Comparison of ENCODE assay signal across 1 cellular context in genomic region chr11:65900125-65900898, GRCh38.
A peak's percentile ranks its signal among the peaks of the same experiment; 100 is the strongest.
TF ChIP-seq lines count a peak whose summit lies in the region.

FOSL1 (minus strand) TSS chr11:65900388; CDS start chr11:65900339, 49 bp downstream.

TF ChIP-seq in A549, 52 proteins besides CTCF, POLR2A, EP300 and RAD21 (continued from another document):
- TF ChIP-seq NPAS2 (CRISPR knock-in tag; IDR thresholded peaks at IDR 0.05; ENCODE audit: borderline replicate concordance) = no peak
- peak; percentile 22; the same call in 1 of the 3 replicates for TF ChIP-seq SMC3 (IDR thresholded peaks at IDR 0.05)
- peak; percentile 69; the same call in 1 of the 3 replicates for TF ChIP-seq BCL3 (IDR thresholded peaks at IDR 0.05)
- TF ChIP-seq POLR2AphosphoS2 (conservative IDR thresholded peaks at IDR 0.05; ENCODE audit: low read length) = no peak
- peak; percentile 50; the same call in 1 of the 2 replicates for TF ChIP-seq GATA3 (IDR thresholded peaks at IDR 0.05; ENCODE audit: borderline replicate concordance)
- TF ChIP-seq JUNB (IDR thresholded peaks at IDR 0.05) = no peak
- TF ChIP-seq KDM1A (IDR thresholded peaks at IDR 0.05; ENCODE audit: low read depth) = no peak
- peak; percentile 59; the same call in 1 of the 2 replicates for TF ChIP-seq ATOH8 (CRISPR knock-in tag; IDR thresholded peaks at IDR 0.05; ENCODE audit: low read depth)
- peak; percentile 35; the same call in 1 of the 2 replicates for TF ChIP-seq FOSL2 (IDR thresholded peaks at IDR 0.05)
- peak; percentile 95 for TF ChIP-seq FOSL2 (CRISPR knock-in tag; IDR thresholded peaks at IDR 0.05)
- TF ChIP-seq USF2 (IDR thresholded peaks at IDR 0.05) = no peak
